Comparison of ENCODE assay signal across 1 cellular context in genomic region chr1:212035835-212036605, GRCh38.
TF ChIP-seq lines count a peak whose summit lies in the region.

No MANE protein-coding gene starts in this region.

TF ChIP-seq in K562, 482 proteins besides CTCF, POLR2A, EP300 and RAD21 (continued from another document and continues in another):
- no peak for TF ChIP-seq MBD1 (CRISPR knock-in tag; IDR thresholded peaks at IDR 0.05)
- TF ChIP-seq HIVEP1 (CRISPR knock-in tag; IDR thresholded peaks at IDR 0.05) = peak; percentile 40; the same call in 1 of the 2 replicates
- TF ChIP-seq MEIS2 (IDR thresholded peaks at IDR 0.05; ENCODE audit: partially characterized antibody) = no peak
- no peak for TF ChIP-seq PYGO2 (tag; IDR thresholded peaks at IDR 0.05)
- TF ChIP-seq THRAP3 (IDR thresholded peaks at IDR 0.05; ENCODE audit: borderline replicate concordance) = no peak
- TF ChIP-seq RCOR1 (IDR thresholded peaks at IDR 0.05; ENCODE audit: borderline replicate concordance in 1 of 2, low read depth in 2 of 2, low read length in 2 of 2) = no peak
- TF ChIP-seq SAFB2 (IDR thresholded peaks at IDR 0.05; ENCODE audit: borderline replicate concordance, low read depth, low read length, severe bottlenecking) = no peak
- no peak for TF ChIP-seq HCFC1 (IDR thresholded peaks at IDR 0.05; ENCODE audit: low read depth, low read length)
- no peak for TF ChIP-seq KAT8 (IDR thresholded peaks at IDR 0.05; ENCODE audit: low read depth)
- no peak for TF ChIP-seq SUPT5H (IDR thresholded peaks at IDR 0.05)
- no peak for TF ChIP-seq SFPQ (IDR thresholded peaks at IDR 0.05; ENCODE audit: low read depth, low read length)
- no peak for TF ChIP-seq CTCFL (IDR thresholded peaks at IDR 0.05; ENCODE audit: borderline replicate concordance, insufficient read depth, low read depth, low read length, poor library complexity, severe bottlenecking)
- peak; percentile 95 for TF ChIP-seq SAP30 (IDR thresholded peaks at IDR 0.05; ENCODE audit: borderline replicate concordance, insufficient read depth, low read depth, low read length, poor library complexity, severe bottlenecking)
- no peak; the same call in 1 of the 2 replicates for TF ChIP-seq SMARCA4 (IDR thresholded peaks at IDR 0.05)
- no peak for TF ChIP-seq KLF13 (tag; IDR thresholded peaks at IDR 0.05; ENCODE audit: borderline replicate concordance, low read depth)
- TF ChIP-seq TCF3 (CRISPR knock-in tag; IDR thresholded peaks at IDR 0.05) = no peak
- 0 out of 4 replicates have a peak, but pooled peaks of 1 of the 2 experiments have one; percentile 40 for TF ChIP-seq NONO (IDR thresholded peaks at IDR 0.05; ENCODE audit: low read depth in 2 of 2, low read length in 1 of 2)
- no peak for TF ChIP-seq XRCC4 (IDR thresholded peaks at IDR 0.05; ENCODE audit: extremely low read depth, insufficient read depth, insufficient read length)
- TF ChIP-seq NFE2L1 (tag; IDR thresholded peaks at IDR 0.05; ENCODE audit: borderline replicate concordance, low read depth) = no peak
- TF ChIP-seq E4F1 (CRISPR knock-in tag; IDR thresholded peaks at IDR 0.05; ENCODE audit: borderline replicate concordance) = no peak
- TF ChIP-seq MTA1 (IDR thresholded peaks at IDR 0.05; ENCODE audit: borderline replicate concordance) = no peak
- TF ChIP-seq IRF1 (CRISPR knock-in tag; IDR thresholded peaks at IDR 0.05; ENCODE audit: borderline replicate concordance) = no peak
- no peak for TF ChIP-seq ZNF280B (CRISPR knock-in tag; IDR thresholded peaks at IDR 0.05)
- no peak for TF ChIP-seq POU5F1 (IDR thresholded peaks at IDR 0.05; ENCODE audit: borderline replicate concordance, low read depth, low read length, partially characterized antibody)
- peak; percentile 14; the same call in 1 of the 2 replicates for TF ChIP-seq HMBOX1 (IDR thresholded peaks at IDR 0.05)
- TF ChIP-seq ATF3 (IDR thresholded peaks at IDR 0.05) = no peak
- TF ChIP-seq ATF3 (CRISPR knock-in tag; conservative IDR thresholded peaks at IDR 0.05) = no peak; the same call in 1 of the 2 replicates
- no peak for TF ChIP-seq ZNF316 (IDR thresholded peaks at IDR 0.05)
- no peak for TF ChIP-seq CBX5 (IDR thresholded peaks at IDR 0.05; ENCODE audit: borderline replicate concordance, low read depth)
- peak; percentile 70; the same call in 1 of the 2 replicates for TF ChIP-seq HBP1 (CRISPR knock-in tag; IDR thresholded peaks at IDR 0.05)
- TF ChIP-seq RBM25 (IDR thresholded peaks at IDR 0.05; ENCODE audit: low read depth, low read length, severe bottlenecking) = no peak
- no peak for TF ChIP-seq CBX1 (IDR thresholded peaks at IDR 0.05; ENCODE audit: low read depth)
- TF ChIP-seq SMC3 (conservative IDR thresholded peaks at IDR 0.05; ENCODE audit: insufficient read depth, low read depth, low read length) = no peak
- peak; percentile 38; the same call in 1 of the 2 replicates for TF ChIP-seq SMARCC2 (IDR thresholded peaks at IDR 0.05; ENCODE audit: low read depth)
- TF ChIP-seq ZBTB1 (CRISPR knock-in tag; IDR thresholded peaks at IDR 0.05; ENCODE audit: borderline replicate concordance, low read depth) = peak; percentile 71
- no peak for TF ChIP-seq TRIM25 (IDR thresholded peaks at IDR 0.05; ENCODE audit: borderline replicate concordance)
- no peak for TF ChIP-seq EZH2 (IDR thresholded peaks at IDR 0.05; ENCODE audit: borderline replicate concordance, low read depth, low read length)
- no peak for TF ChIP-seq ZNF512 (tag; IDR thresholded peaks at IDR 0.05)
- no peak for TF ChIP-seq RBFOX2 (IDR thresholded peaks at IDR 0.05; ENCODE audit: low read depth, low read length)
- no peak for TF ChIP-seq FOXO4 (CRISPR knock-in tag; IDR thresholded peaks at IDR 0.05)
